ENCODE assay signal across 19 cellular contexts in genomic region chr6:129104131-129104530, GRCh38.
DNase-seq lines count a peak whose midpoint lies in the region; ATAC-seq and TF ChIP-seq lines count a peak whose summit lies in the region.
"Had no signal": no experiment of that assay in that cellular context is flagged by ENCODE, and none has a peak within 500 bp of the region (broad histone marks: within the 10 kb centered on the region; RNA-seq: fewer than 3 reads in every experiment).

No MANE protein-coding gene starts in this region.

- ATAC-seq in thoracic aorta (ENCODE audit: insufficient number of reproducible peaks, low FRiP score, low read depth), result no peak
- ATAC-seq: activated T-cell treated with anti-CD3 and anti-CD28 coated beads, Interleukin-2, amount 50 U/mL, for 72 hours; CD8-positive, alpha-beta T cell; effector memory CD8-positive, alpha-beta T cell; HepG2 had no signal

- TF ChIP-seq CTCF in HFF-Myc (IDR thresholded peaks at IDR 0.05; ENCODE audit: low read depth, low read length, missing control alignments), result no peak
- TF ChIP-seq CTCF in choroid plexus epithelial cell (conservative IDR thresholded peaks at IDR 0.05; ENCODE audit: low read depth, low read length), result no peak
- TF ChIP-seq CTCF in left ventricle myocardium inferior (IDR thresholded peaks at IDR 0.05; ENCODE audit: borderline replicate concordance), result no peak
- no peak for TF ChIP-seq CTCF in thoracic aorta (IDR thresholded peaks at IDR 0.05)

- intact Hi-C loops in left ventricle myocardium inferior (cut with micrococcal nuclease), result no loop called here

- H3K9me3 ChIP-seq in left ventricle myocardium inferior (replicated peaks) (no peaks in the 10 kb centered on the region), thoracic aorta (no peaks in the 10 kb centered on the region)
- H3K9me3 ChIP-seq: ovary had no signal

- H3K4me3 ChIP-seq in HFF-Myc (replicated peaks; ENCODE audit: low read depth, low read length) (no peak overlapping the region), choroid plexus epithelial cell (ENCODE audit: low read depth, low read length) (no peak overlapping the region), left ventricle myocardium inferior (no peak overlapping the region), thoracic aorta (no peak overlapping the region)
- H3K4me3 ChIP-seq: ovary had no signal

- H3K4me1 ChIP-seq in left ventricle myocardium inferior, result peaks cover 84% of the 10 kb centered on the region
- H3K4me1 ChIP-seq in thoracic aorta (ENCODE audit: control insufficient read depth in 1 of 2, low read depth in 2 of 2), result peaks cover 0 to 16% of the 10 kb centered on the region in 2 donors

- H3K36me3 ChIP-seq in left ventricle myocardium inferior (no peaks in the 10 kb centered on the region), thoracic aorta (no peaks in the 10 kb centered on the region)
- H3K36me3 ChIP-seq: ovary had no signal

- H3K27me3 ChIP-seq in left ventricle myocardium inferior (ENCODE audit: low read depth), result no peaks in the 10 kb centered on the region
- H3K27me3 ChIP-seq in thoracic aorta (replicated peaks; ENCODE audit: insufficient read depth), result no peaks in the 10 kb centered on the region
- H3K27me3 ChIP-seq: ovary had no signal

- H3K27ac ChIP-seq in left ventricle myocardium inferior (replicated peaks) (peak overlapping the region; percentile 85), thoracic aorta (peak overlapping the region; percentile 28 to 46)
- H3K27ac ChIP-seq: ovary had no signal

- DNase-seq in HFF-Myc (ENCODE audit: extremely low read depth, low read depth) (peak; percentile 15), choroid plexus epithelial cell (ENCODE audit: low read depth) (peak; percentile 73), left ventricle myocardium inferior (no peak), thoracic aorta (ENCODE audit: low spot score) (no peak), SKM-1 (lab: John Stamatoyannopoulos, UW; ENCODE audit: unreplicated experiment) (no peak), HK-2 (ENCODE audit: unreplicated experiment) (no peak), iPS-NIHi11 (ENCODE audit: low spot score) (no peak)
- no peak for DNase-seq in activated T-cell treated with anti-CD3 and anti-CD28 coated beads, Interleukin-2, amount 50 U/mL, for 48 hours
- DNase-seq: activated CD4-positive, alpha-beta T cell treated with anti-CD3 and anti-CD28 coated beads for 1 hour; activated T-cell treated with anti-CD3 and anti-CD28 coated beads, Interleukin-2, amount 50 U/mL, for 72 hours; aorta; CD8-positive, alpha-beta T cell; effector memory CD8-positive, alpha-beta T cell; midbrain; NCI-H1092; NCI-H446; ovary; stimulated activated CD4-positive, alpha-beta T cell treated with anti-CD3 and anti-CD28 coated beads, Interleukin-1b, Interleukin-23, amount 100 ng/mL, for 48 hours had no signal

Comparison
In these comparisons a context has a peak if more than half of its experiments do, and no peak if none do; other contexts are left out.
1. DNase-seq: peak in HFF-Myc (single experiment) and choroid plexus epithelial cell (single experiment); none in left ventricle myocardium inferior (single experiment), thoracic aorta (single experiment), activated T-cell treated with anti-CD3 and anti-CD28 coated beads, Interleukin-2, amount 50 U/mL, for 48 hours (0 of 2), SKM-1 (single experiment), HK-2 (single experiment) and iPS-NIHi11 (single experiment).